Comparison of ENCODE assay signal across 26 cellular contexts in the genomic region with DNA sequence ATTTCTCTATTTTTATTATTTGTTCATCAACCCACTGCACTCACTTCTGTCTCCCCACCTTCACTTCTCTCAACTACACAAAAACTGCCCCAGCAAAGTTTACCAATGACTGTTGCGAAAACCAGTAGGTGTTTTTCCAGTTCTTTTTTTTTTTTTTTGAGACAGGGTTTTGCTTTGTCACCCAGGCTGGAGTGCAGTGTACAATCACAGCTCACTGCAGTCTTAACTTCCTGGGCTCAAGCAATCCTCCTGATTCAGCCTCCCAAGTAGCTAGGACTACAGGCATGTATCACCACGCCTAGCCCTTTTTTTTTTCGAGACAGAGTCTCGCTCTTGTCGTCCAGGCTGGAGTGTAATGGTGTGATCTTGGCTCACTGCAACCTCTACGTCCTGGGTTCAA.
"Had no signal": no experiment of that assay in that cellular context is flagged by ENCODE, and none has a peak within 500 bp of the region (broad histone marks: within the 10 kb centered on the region; RNA-seq: fewer than 3 reads in every experiment).

No MANE protein-coding gene starts in this region.

- H3K36me3 ChIP-seq: colonic mucosa, esophagus muscularis mucosa, gastroesophageal sphincter, left ventricle myocardium inferior, lower lobe of right lung had no signal

- H3K4me1 ChIP-seq: colonic mucosa, esophagus muscularis mucosa, gastroesophageal sphincter, heart left ventricle, left ventricle myocardium inferior, lower lobe of right lung had no signal

- H3K36me3 Mint-ChIP-seq: naive B cell had no signal

- H3K79me2 ChIP-seq: hepatocyte had no signal

- H3K27ac ChIP-seq: colonic mucosa, esophagus muscularis mucosa, foreskin keratinocyte, gastroesophageal sphincter, heart left ventricle, hepatocyte, left ventricle myocardium inferior, lower lobe of right lung had no signal

- H3K4me2 ChIP-seq: hepatocyte had no signal

- H3K4me3 ChIP-seq: colonic mucosa, esophagus muscularis mucosa, gastroesophageal sphincter, heart left ventricle, hepatocyte, left ventricle myocardium inferior, lower lobe of right lung, mucosa of descending colon had no signal

- H3K4me3 Mint-ChIP-seq: dendritic cell treated with granulocyte-macrophage colony-stimulating factor and Interleukin-4, amounts not matched to agents 40 ng/mL and 50 ng/mL, for 4 days; effector memory CD8-positive, alpha-beta T cell; endodermal cell; immature natural killer cell; mesothelial cell of epicardium; naive B cell had no signal

- H3K27me3 ChIP-seq: colonic mucosa, foreskin keratinocyte, gastroesophageal sphincter, heart left ventricle, hepatocyte had no signal

- ATAC-seq: effector memory CD8-positive, alpha-beta T cell; foreskin keratinocyte; gastroesophageal sphincter; heart left ventricle; left colon; left lobe of liver; lower lobe of right lung; mucosa of descending colon had no signal

- H3K27me3 Mint-ChIP-seq: dendritic cell treated with granulocyte-macrophage colony-stimulating factor and Interleukin-4, amounts not matched to agents 40 ng/mL and 50 ng/mL, for 4 days; effector memory CD8-positive, alpha-beta T cell; naive B cell had no signal

- DNase-seq: colonic mucosa; cortex of kidney; effector CD8-positive, alpha-beta T cell; effector memory CD8-positive, alpha-beta T cell; endodermal cell; heart left ventricle; hypothalamus; immature natural killer cell; islet precursor cell; kidney; kidney glomerular epithelial cell; left colon; left ventricle myocardium inferior; lower lobe of right lung; mesenchymal stem cell; mucosa of descending colon; naive B cell had no signal

- FAIRE-seq: endometrium, frontal cortex, kidney had no signal

- H3K9me3 ChIP-seq: colonic mucosa, esophagus muscularis mucosa, gastroesophageal sphincter, heart left ventricle, left ventricle myocardium inferior, lower lobe of right lung, mucosa of descending colon had no signal

- H3K27ac Mint-ChIP-seq: dendritic cell treated with granulocyte-macrophage colony-stimulating factor and Interleukin-4, amounts not matched to agents 40 ng/mL and 50 ng/mL, for 4 days; effector memory CD8-positive, alpha-beta T cell; endodermal cell; immature natural killer cell; mesothelial cell of epicardium had no signal

- H3K9me3 Mint-ChIP-seq: dendritic cell treated with granulocyte-macrophage colony-stimulating factor and Interleukin-4, amounts not matched to agents 40 ng/mL and 50 ng/mL, for 4 days; effector memory CD8-positive, alpha-beta T cell; immature natural killer cell had no signal

- H2AFZ ChIP-seq: hepatocyte had no signal

- H3K4me1 Mint-ChIP-seq: endodermal cell, immature natural killer cell, mesothelial cell of epicardium, naive B cell had no signal
